25 cellular contexts compared by ENCODE assay signal in the genomic region with DNA sequence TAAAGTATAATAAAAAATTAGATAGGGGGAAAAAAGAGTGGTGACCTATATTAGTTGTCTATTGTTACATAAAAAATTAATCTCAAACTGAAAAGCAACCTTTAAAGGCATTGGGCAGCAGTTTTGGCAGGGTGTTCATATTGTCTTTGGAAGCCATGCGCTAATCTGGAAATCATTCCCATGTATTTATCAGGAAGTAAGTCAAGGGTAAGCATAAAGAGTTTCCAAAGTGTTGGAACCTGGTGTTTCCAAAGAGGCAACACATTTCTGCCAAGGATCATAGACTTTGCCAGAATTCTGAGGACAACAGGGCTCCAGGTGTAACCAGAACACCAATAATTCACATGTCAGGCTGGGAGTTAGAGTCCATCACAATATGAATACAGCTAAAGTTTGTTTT. TPM values are rescaled to one million over a fixed set of nuclear protein-coding genes. Genes with fewer than 3 reads are reported as not detected.
DNase-seq lines count a peak whose midpoint lies in the region; ATAC-seq and TF ChIP-seq lines count a peak whose summit lies in the region.
"Had no signal": no experiment of that assay in that cellular context is flagged by ENCODE, and none has a peak within 500 bp of the region (broad histone marks: within the 10 kb centered on the region; RNA-seq: fewer than 3 reads in every experiment).

No MANE protein-coding gene starts in this region.

- no peak for DNase-seq in PC-3
- no peak for DNase-seq in RWPE2 (ENCODE audit: low spot score)
- no peak for DNase-seq in epithelial cell of prostate (ENCODE audit: low read depth, low spot score)
- no peak for DNase-seq in left lobe of liver (ENCODE audit: low spot score)
- DNase-seq in osteocyte (ENCODE audit: extremely low spot score, unreplicated experiment) = no peak
- DNase-seq in stimulated activated CD4-positive, alpha-beta T cell treated with anti-CD3 and anti-CD28 coated beads, Interleukin-4, amount 100 ng/mL, for 4 hours = no peak
- DNase-seq in substantia nigra (lab: John Stamatoyannopoulos, UW) = no peak
- DNase-seq: 8988T; ACHN; BE2C; C1 segment of cervical spinal cord; CD4-positive, alpha-beta memory T cell; CD4-positive, CD25-positive, alpha-beta regulatory T cell; CD8-positive, alpha-beta memory T cell; COR-L47; DMS 273 treated with DMSO at 0.1 percent for 48 hours; DMS153; DMS53; DMS79; DND-41; EL; GDM1 had no signal

- no peaks in the 10 kb centered on the region for H3K36me3 ChIP-seq in PC-3 (ENCODE audit: low read depth, low read length)
- no peaks in the 10 kb centered on the region; the same call in 1 of the 2 replicates for H3K36me3 ChIP-seq in RWPE2 (ENCODE audit: low read depth)
- H3K36me3 ChIP-seq: BE2C, BLaER1 had no signal

- no peak overlapping the region for H3K4me3 Mint-ChIP-seq in osteocyte (ENCODE audit: unreplicated experiment)
- H3K4me3 Mint-ChIP-seq: CD14-positive monocyte; CD4-positive, alpha-beta memory T cell; CD4-positive, CD25-positive, alpha-beta regulatory T cell; CD8-positive, alpha-beta memory T cell had no signal

- CTCF ChIA-PET in PC-3 (lab: Charles Lee) = no interaction called here

- no peak for ATAC-seq in PC-3
- ATAC-seq in RWPE2 (ENCODE audit: low read depth) = no peak
- peak; percentile 47 for ATAC-seq in left lobe of liver
- ATAC-seq: GM12878 had no signal

- no peak overlapping the region for H3K9ac ChIP-seq in PC-3 (ENCODE audit: low read length)
- H3K9ac ChIP-seq: BLaER1 had no signal

- no TSS peak for BruUV-seq in PC-3 (replicated peaks; lab: Mats Ljungman, UMichigan)

- H3K79me2 ChIP-seq in PC-3 (ENCODE audit: low read length) = no peaks in the 10 kb centered on the region

- no peak overlapping the region for H2AFZ ChIP-seq in PC-3 (ENCODE audit: low read length)

- no peaks in the 10 kb centered on the region for H3K36me3 Mint-ChIP-seq in osteocyte (ENCODE audit: unreplicated experiment)
- H3K36me3 Mint-ChIP-seq: CD14-positive monocyte; CD4-positive, alpha-beta memory T cell; CD4-positive, CD25-positive, alpha-beta regulatory T cell; CD8-positive, alpha-beta memory T cell had no signal

- no peaks in the 10 kb centered on the region for H3K27me3 Mint-ChIP-seq in osteocyte (ENCODE audit: unreplicated experiment)
- H3K27me3 Mint-ChIP-seq: CD4-positive, CD25-positive, alpha-beta regulatory T cell had no signal

- no peaks in the 10 kb centered on the region for H3K9me2 ChIP-seq in PC-3 (replicated peaks; ENCODE audit: low read length)

- H3K27ac ChIP-seq in PC-3 (ENCODE audit: low read length) (peak overlapping the region; percentile 75), RWPE2 (ENCODE audit: poor library complexity, severe bottlenecking) (peak overlapping the region; percentile 97), epithelial cell of prostate (peak overlapping the region; percentile 54), substantia nigra (ENCODE audit: low read depth, low read length, poor library complexity, severe bottlenecking) (no peak overlapping the region)
- H3K27ac ChIP-seq: BLaER1 had no signal

- H3K27me3 ChIP-seq in PC-3 (ENCODE audit: low read length) = no peaks in the 10 kb centered on the region
- H3K27me3 ChIP-seq in RWPE2 (ENCODE audit: insufficient read depth, poor library complexity, severe bottlenecking) = no peaks in the 10 kb centered on the region
- H3K27me3 ChIP-seq: BE2C, BLaER1 had no signal

- H3K4me2 ChIP-seq in PC-3 (ENCODE audit: low read length) = no peak overlapping the region
- H3K4me2 ChIP-seq: BLaER1 had no signal

- H4K20me1 ChIP-seq in PC-3 (ENCODE audit: low read length) = no peaks in the 10 kb centered on the region
- H4K20me1 ChIP-seq: BLaER1 had no signal

- H3F3A ChIP-seq in PC-3 (ENCODE audit: low read length, unreplicated experiment) = no peaks in the 10 kb centered on the region

- intact Hi-C loops in PC-3 (cut with micrococcal nuclease) = loop anchor here (5.0 to 10.0 kb wide), 3 partner anchors 86 to 178 kb away; no protein-coding TSS in a partner anchor

- POLR2A ChIA-PET in PC-3 (lab: Charles Lee; ENCODE audit: unreplicated experiment) = no interaction called here

- peaks cover 57% of the 10 kb centered on the region for H3K4me1 ChIP-seq in PC-3 (ENCODE audit: insufficient read depth, low read length)
- peaks cover 40% of the 10 kb centered on the region for H3K4me1 ChIP-seq in RWPE2 (ENCODE audit: insufficient read depth, poor library complexity, severe bottlenecking)
- H3K4me1 ChIP-seq: BE2C, BLaER1 had no signal

- TF ChIP-seq CTCF in PC-3 (conservative IDR thresholded peaks at IDR 0.05; ENCODE audit: low read depth, low read length) (no peak), RWPE2 (IDR thresholded peaks at IDR 0.05; ENCODE audit: poor library complexity, severe bottlenecking) (no peak), osteocyte (IDR thresholded peaks at IDR 0.05) (no peak)

- H3K27ac Mint-ChIP-seq in osteocyte (ENCODE audit: unreplicated experiment) = no peak overlapping the region
- H3K27ac Mint-ChIP-seq: CD14-positive monocyte; CD4-positive, alpha-beta memory T cell; CD4-positive, CD25-positive, alpha-beta regulatory T cell; CD8-positive, alpha-beta memory T cell had no signal

- no peaks in the 10 kb centered on the region for H3K4me1 Mint-ChIP-seq in osteocyte (ENCODE audit: unreplicated experiment)
- H3K4me1 Mint-ChIP-seq: CD14-positive monocyte; CD4-positive, alpha-beta memory T cell; CD4-positive, CD25-positive, alpha-beta regulatory T cell; CD8-positive, alpha-beta memory T cell had no signal

- H3K4me3 ChIP-seq in PC-3 (ENCODE audit: low read length) (no peak overlapping the region), RWPE2 (ENCODE audit: severe bottlenecking) (no peak overlapping the region)
- H3K4me3 ChIP-seq: BLaER1, GM12878 had no signal

- no peaks in the 10 kb centered on the region for H3K9me3 Mint-ChIP-seq in osteocyte (ENCODE audit: unreplicated experiment)

- H3K9me3 ChIP-seq in PC-3 (ENCODE audit: low read length) (no peaks in the 10 kb centered on the region), RWPE2 (ENCODE audit: severe bottlenecking) (peaks cover 2% of the 10 kb centered on the region)
- H3K9me3 ChIP-seq: BE2C, BLaER1 had no signal

RNA-seq across cellular contexts. Expression of a gene that starts 55.7 kb away (rescaled TPM):
- 50.0 and 64.6 TPM in 2 replicates for total RNA-seq in PC-3 (2014; rRNA removed)
- total RNA-seq in left lobe of liver = 90.5 TPM
- total RNA-seq in osteocyte = 56.2 and 56.5 TPM in 2 replicates
- total RNA-seq: CD4-positive, alpha-beta memory T cell; CD4-positive, CD25-positive, alpha-beta regulatory T cell; CD8-positive, alpha-beta memory T cell had no signal
